ENCODE assay signal across 10 cellular contexts in genomic region chr2:206154197-206154596, GRCh38. TPM values are rescaled to one million over a fixed set of nuclear protein-coding genes. Genes with fewer than 3 reads are reported as not detected.
DNase-seq lines count a peak whose midpoint lies in the region; ATAC-seq, FAIRE-seq and TF ChIP-seq lines count a peak whose summit lies in the region.
"Had no signal": no experiment of that assay in that cellular context is flagged by ENCODE, and none has a peak within 500 bp of the region (broad histone marks: within the 10 kb centered on the region; RNA-seq: fewer than 3 reads in every experiment).

No MANE protein-coding gene starts in this region.

- H3K36me3 ChIP-seq in astrocyte (ENCODE audit: insufficient read depth, low read length): peaks cover 10% of the 10 kb centered on the region
- peaks cover 2% of the 10 kb centered on the region in 2 donors for H3K36me3 ChIP-seq in small intestine (ENCODE audit: control insufficient read depth in 2 of 2, insufficient read depth in 2 of 2, low read length in 2 of 2)

- H3K4me1 Mint-ChIP-seq in activated CD4-positive, alpha-beta T cell treated with anti-CD3 and anti-CD28 coated beads for 36 hours: peaks cover 31% of the 10 kb centered on the region
- peaks cover 16% of the 10 kb centered on the region for H3K4me1 Mint-ChIP-seq in astrocyte (ENCODE audit: low read depth, unreplicated experiment)
- peaks cover 14 to 24% of the 10 kb centered on the region in 2 donors for H3K4me1 Mint-ChIP-seq in stimulated activated naive B cell treated with anti-CD40 and anti-IgM and Interleukin-4, amounts not matched to agents 10 μg/mL and 1 μg/mL and 100 μg/mL, for 72 hours

- no peaks in the 10 kb centered on the region for H3K27me3 Mint-ChIP-seq in activated CD4-positive, alpha-beta T cell treated with anti-CD3 and anti-CD28 coated beads for 36 hours
- H3K27me3 Mint-ChIP-seq in astrocyte (ENCODE audit: low read depth, unreplicated experiment): no peaks in the 10 kb centered on the region
- no peaks in the 10 kb centered on the region for H3K27me3 Mint-ChIP-seq in stimulated activated naive B cell treated with anti-CD40 and anti-IgM and Interleukin-4, amounts not matched to agents 10 μg/mL and 1 μg/mL and 100 μg/mL, for 72 hours

- H4K20me1 ChIP-seq in astrocyte (ENCODE audit: insufficient read depth, low read length): peaks cover 44% of the 10 kb centered on the region

- H3K4me3 ChIP-seq in astrocyte (ENCODE audit: insufficient read depth, low read depth, low read length): no peak overlapping the region
- H3K4me3 ChIP-seq in small intestine (ENCODE audit: low read depth in 1 of 2, low read length in 2 of 2): no peak overlapping the region
- H3K4me3 ChIP-seq: sigmoid colon had no signal

- WGBS in small intestine, 3 donors: 47 to 67% (median 65%) methylated on average over 3 of the region's 3 CpGs

- H3K4me3 Mint-ChIP-seq in activated CD4-positive, alpha-beta T cell treated with anti-CD3 and anti-CD28 coated beads for 36 hours: no peak overlapping the region
- no peak overlapping the region for H3K4me3 Mint-ChIP-seq in astrocyte (ENCODE audit: unreplicated experiment)
- no peak overlapping the region for H3K4me3 Mint-ChIP-seq in stimulated activated naive B cell treated with anti-CD40 and anti-IgM and Interleukin-4, amounts not matched to agents 10 μg/mL and 1 μg/mL and 100 μg/mL, for 72 hours

- ATAC-seq in activated CD4-positive, alpha-beta T cell treated with anti-CD3 and anti-CD28 coated beads for 36 hours: no peak
- no peak for ATAC-seq in HG02973 (IDR thresholded peaks at IDR 0.05; ENCODE audit: unreplicated experiment)
- ATAC-seq in stimulated activated naive B cell treated with anti-CD40 and anti-IgM and Interleukin-4, amounts not matched to agents 10 μg/mL and 1 μg/mL and 100 μg/mL, for 72 hours (replicated peaks): no peak

- H3K4me1 ChIP-seq in astrocyte (ENCODE audit: insufficient read depth, low read length) (no peaks in the 10 kb centered on the region), small intestine (ENCODE audit: control insufficient read depth in 2 of 2, insufficient read depth in 1 of 2, low read depth in 1 of 2, low read length in 1 of 2) (peaks cover 0 to 11% of the 10 kb centered on the region in 2 donors)

- DNase-seq in activated CD4-positive, alpha-beta T cell treated with anti-CD3 and anti-CD28 coated beads for 36 hours: no peak
- no peak for DNase-seq in activated CD4-positive, alpha-beta T cell treated with anti-CD3 and anti-CD28 coated beads for 48 hours
- no peak for DNase-seq in astrocyte (ENCODE audit: low read depth)
- peak; percentile 9 for DNase-seq in small intestine
- no peak for DNase-seq in AG08395 (ENCODE audit: low spot score)
- DNase-seq in stimulated activated naive B cell treated with anti-CD40 and anti-IgM and Interleukin-4, amounts not matched to agents 10 μg/mL and 1 μg/mL and 100 μg/mL, for 72 hours: no peak
- DNase-seq: activated CD4-positive, CD25-positive, alpha-beta regulatory T cell; sigmoid colon had no signal

- H3K9me3 ChIP-seq in astrocyte (ENCODE audit: insufficient read depth, low read depth, low read length): no peaks in the 10 kb centered on the region
- H3K9me3 ChIP-seq in small intestine (ENCODE audit: control insufficient read depth, low read depth): no peaks in the 10 kb centered on the region
- H3K9me3 ChIP-seq: sigmoid colon had no signal

- peaks cover 26% of the 10 kb centered on the region for H3K36me3 Mint-ChIP-seq in activated CD4-positive, alpha-beta T cell treated with anti-CD3 and anti-CD28 coated beads for 36 hours (ENCODE audit: low read depth)
- H3K36me3 Mint-ChIP-seq in astrocyte (ENCODE audit: low read depth, unreplicated experiment): no peaks in the 10 kb centered on the region
- H3K36me3 Mint-ChIP-seq in stimulated activated naive B cell treated with anti-CD40 and anti-IgM and Interleukin-4, amounts not matched to agents 10 μg/mL and 1 μg/mL and 100 μg/mL, for 72 hours: peaks cover 14 to 25% of the 10 kb centered on the region in 2 donors

- no peak overlapping the region for H3K4me2 ChIP-seq in astrocyte (ENCODE audit: low read length)

- H2AFZ ChIP-seq in astrocyte (ENCODE audit: low read depth, low read length): no peak overlapping the region

- intact Hi-C loops in activated CD4-positive, alpha-beta T cell treated with anti-CD3 and anti-CD28 coated beads for 36 hours (cut with DNase I, micrococcal nuclease): no loop called here

- no peak overlapping the region for H3K27ac ChIP-seq in astrocyte (ENCODE audit: low read depth, low read length)
- H3K27ac ChIP-seq in small intestine (ENCODE audit: low read depth in 1 of 2, low read length in 1 of 2): no peak overlapping the region
- H3K27ac ChIP-seq: sigmoid colon had no signal

- TF ChIP-seq CTCF in LNCAP (IDR thresholded peaks at IDR 0.05) (peak; percentile 44; the same call in 1 of the 2 replicates), astrocyte (IDR thresholded peaks at IDR 0.05; ENCODE audit: insufficient read depth, low read depth, low read length) (no peak)

- no peaks in the 10 kb centered on the region for H3K27me3 ChIP-seq in astrocyte (ENCODE audit: insufficient read depth, low read length)
- H3K27me3 ChIP-seq in small intestine (ENCODE audit: control insufficient read depth in 2 of 2, insufficient read depth in 2 of 2, low read length in 2 of 2): no peaks in the 10 kb centered on the region
- H3K27me3 ChIP-seq: sigmoid colon had no signal

- no peak for FAIRE-seq in astrocyte (lab: Jason Lieb, UNC)
- FAIRE-seq in small intestine (lab: Jason Lieb, UNC): no peak

- H3K79me2 ChIP-seq in astrocyte (ENCODE audit: insufficient read depth, low read length): peaks cover 94% of the 10 kb centered on the region

- H3K9ac ChIP-seq in astrocyte (ENCODE audit: low read length): no peak overlapping the region

- H3K9me3 Mint-ChIP-seq in activated CD4-positive, alpha-beta T cell treated with anti-CD3 and anti-CD28 coated beads for 36 hours (ENCODE audit: low read depth): no peaks in the 10 kb centered on the region
- no peaks in the 10 kb centered on the region for H3K9me3 Mint-ChIP-seq in astrocyte (ENCODE audit: unreplicated experiment)
- no peaks in the 10 kb centered on the region for H3K9me3 Mint-ChIP-seq in stimulated activated naive B cell treated with anti-CD40 and anti-IgM and Interleukin-4, amounts not matched to agents 10 μg/mL and 1 μg/mL and 100 μg/mL, for 72 hours

- POLR2A ChIA-PET in activated CD4-positive, alpha-beta T cell treated with anti-CD3 and anti-CD28 coated beads for 36 hours (lab: Charles Lee): interaction anchor here (0.6 kb wide), 1 partner anchor 1325 kb away, joined by 3 read pairs; no protein-coding TSS in a partner anchor

- CTCF ChIA-PET in activated CD4-positive, alpha-beta T cell treated with anti-CD3 and anti-CD28 coated beads for 36 hours (lab: Charles Lee): interaction anchor here (0.6 to 1.1 kb wide), 2 partner anchors 17 to 68 kb away, joined by 4 read pairs; partner anchors contain the start of gene INO80D

- peak overlapping the region; percentile 13 for H3K27ac Mint-ChIP-seq in activated CD4-positive, alpha-beta T cell treated with anti-CD3 and anti-CD28 coated beads for 36 hours
- peak overlapping the region; percentile 53 for H3K27ac Mint-ChIP-seq in astrocyte (ENCODE audit: unreplicated experiment)
- H3K27ac Mint-ChIP-seq in stimulated activated naive B cell treated with anti-CD40 and anti-IgM and Interleukin-4, amounts not matched to agents 10 μg/mL and 1 μg/mL and 100 μg/mL, for 72 hours: no peak overlapping the region

RNA-seq across cellular contexts. Expression of gene NDUFS1, which starts 5.0 kb away (rescaled TPM):
- 10 to 100 TPM; 70.6 to 90.4 TPM for total RNA-seq in activated CD4-positive, alpha-beta T cell treated with anti-CD3 and anti-CD28 coated beads for 36 hours
- total RNA-seq in astrocyte: 97.2 and 100 TPM in 2 replicates
- polyA plus RNA-seq in small intestine: 10 to 100 TPM; 33.5 to 53.9 (median 47.6) TPM

RNA-seq across cellular contexts. Expression of gene EEF1B2, which starts 5.5 kb away (rescaled TPM):
- total RNA-seq in activated CD4-positive, alpha-beta T cell treated with anti-CD3 and anti-CD28 coated beads for 36 hours: 1,000 to 10,000 TPM in 1 of 2 experiments, 100 to 1,000 TPM in 1; 983 to 1,166 TPM
- total RNA-seq in astrocyte: 518 and 546 TPM in 2 replicates
- 1,000 to 10,000 TPM in 2 of 3 donors, 100 to 1,000 TPM in 1; 838 to 1,497 (median 1,356) TPM for polyA plus RNA-seq in small intestine
